8 cellular contexts compared by ENCODE assay signal in genomic region chr11:68270334-68271022, GRCh38. TPM values are rescaled to one million over a fixed set of nuclear protein-coding genes. Genes with fewer than 3 reads are reported as not detected.
DNase-seq lines count a peak whose midpoint lies in the region; FAIRE-seq and TF ChIP-seq lines count a peak whose summit lies in the region.

No MANE protein-coding gene starts in this region.

- no peak for TF ChIP-seq CTCF in HEK293 (tag by site-specific recombination; IDR thresholded peaks at IDR 0.05)

- H3K4me3 ChIP-seq in HEK293 (ENCODE audit: low read depth, low read length) (peak overlapping the region; percentile 79; the same call in 1 of the 2 replicates), iPS-15b (ENCODE audit: low read depth, low read length) (peak overlapping the region; percentile 80), skin epidermis (peak overlapping the region; percentile 66 to 88 (median 82))

- DNase-seq in activated CD4-positive, alpha-beta memory T cell treated with anti-CD3 and anti-CD28 coated beads, Interleukin-2, amount 10 ng/mL, durations not matched to agents 7 days and 5 days, result no peak
- DNase-seq in HCEC 1CT (no peak), GM12891 (ENCODE audit: insufficient read length, low spot score) (no peak), SHP77 (lab: John Stamatoyannopoulos, UW) (no peak), foreskin melanocyte (no peak)

- peaks cover 50% of the 10 kb centered on the region for H3K4me1 Mint-ChIP-seq in activated CD4-positive, alpha-beta memory T cell treated with anti-CD3 and anti-CD28 coated beads, Interleukin-2, amount 10 ng/mL, durations not matched to agents 7 days and 5 days

- H3K4me1 ChIP-seq in HEK293 (ENCODE audit: control insufficient read depth, insufficient read depth, low read length), result no peaks in the 10 kb centered on the region; the same call in 1 of the 2 replicates
- H3K4me1 ChIP-seq in iPS-15b (ENCODE audit: control insufficient read depth, insufficient read depth, low read length), result peaks cover 5% of the 10 kb centered on the region

- TF ChIP-seq POLR2A in GM12891 (IDR thresholded peaks at IDR 0.05; ENCODE audit: low read depth, low read length), result no peak

- POLR2A ChIA-PET in HEK293 (lab: Yijun Ruan, JAX), result no interaction called here
- POLR2A ChIA-PET in activated CD4-positive, alpha-beta memory T cell treated with anti-CD3 and anti-CD28 coated beads, Interleukin-2, amount 10 ng/mL, durations not matched to agents 7 days and 5 days (lab: Charles Lee), result interaction anchor here (0.9 to 3.2 kb wide), 7 partner anchors 11 to 112 kb away, joined by 3 to 42 read pairs (median 8); no protein-coding TSS in a partner anchor

- H3K9me3 ChIP-seq in HEK293 (ENCODE audit: control insufficient read depth, insufficient read depth, low read depth, low read length) (no peaks in the 10 kb centered on the region), iPS-15b (ENCODE audit: control insufficient read depth, insufficient read depth, low read length) (no peaks in the 10 kb centered on the region)

- H3K36me3 Mint-ChIP-seq in activated CD4-positive, alpha-beta memory T cell treated with anti-CD3 and anti-CD28 coated beads, Interleukin-2, amount 10 ng/mL, durations not matched to agents 7 days and 5 days (ENCODE audit: low read depth), result peaks cover 28% of the 10 kb centered on the region

- H3K27ac Mint-ChIP-seq in activated CD4-positive, alpha-beta memory T cell treated with anti-CD3 and anti-CD28 coated beads, Interleukin-2, amount 10 ng/mL, durations not matched to agents 7 days and 5 days, result peak overlapping the region; percentile 99

- peaks cover 0 to 38% of the 10 kb centered on the region in 2 experiments; a peak in 1 of 3 replicates for H3K36me3 ChIP-seq in HEK293 (ENCODE audit: control insufficient read depth in 2 of 2, insufficient read depth in 1 of 2, low read length in 2 of 2)
- peaks cover 25% of the 10 kb centered on the region for H3K36me3 ChIP-seq in iPS-15b (ENCODE audit: control insufficient read depth, insufficient read depth, low read length)

- no peaks in the 10 kb centered on the region for H3K27me3 Mint-ChIP-seq in activated CD4-positive, alpha-beta memory T cell treated with anti-CD3 and anti-CD28 coated beads, Interleukin-2, amount 10 ng/mL, durations not matched to agents 7 days and 5 days

- CTCF ChIA-PET in HEK293 (lab: Yijun Ruan, JAX), result interaction anchor here (0.6 to 3.7 kb wide), 9 partner anchors 13 to 724 kb away, joined by 3 to 31 read pairs (median 3); no protein-coding TSS in a partner anchor
- CTCF ChIA-PET in activated CD4-positive, alpha-beta memory T cell treated with anti-CD3 and anti-CD28 coated beads, Interleukin-2, amount 10 ng/mL, durations not matched to agents 7 days and 5 days (lab: Charles Lee), result interaction anchor here (0.8 to 4.7 kb wide), 11 partner anchors 9 to 180 kb away, joined by 3 to 72 read pairs (median 5); no protein-coding TSS in a partner anchor

- no peaks in the 10 kb centered on the region for H3K9me3 Mint-ChIP-seq in activated CD4-positive, alpha-beta memory T cell treated with anti-CD3 and anti-CD28 coated beads, Interleukin-2, amount 10 ng/mL, durations not matched to agents 7 days and 5 days

- H3K27ac ChIP-seq in HEK293 (ENCODE audit: extremely low read depth, low read depth, low read length) (no peak overlapping the region), skin epidermis (peak overlapping the region in 13 of 21 experiments; percentile 88 to 99 (median 96))

- no peak for FAIRE-seq in GM12891 (lab: Jason Lieb, UNC)

- H3K9ac ChIP-seq in iPS-15b (ENCODE audit: low read depth, low read length), result peak overlapping the region; percentile 30

- peak overlapping the region; percentile 98 for H3K4me3 Mint-ChIP-seq in activated CD4-positive, alpha-beta memory T cell treated with anti-CD3 and anti-CD28 coated beads, Interleukin-2, amount 10 ng/mL, durations not matched to agents 7 days and 5 days

- no peaks in the 10 kb centered on the region for H3K27me3 ChIP-seq in iPS-15b (ENCODE audit: control insufficient read depth, insufficient read depth, low read length)

TF ChIP-seq in HEK293, 187 proteins besides CTCF, POLR2A, EP300 and RAD21:
- TF ChIP-seq ZNF514 (tag by site-specific recombination; IDR thresholded peaks at IDR 0.05) (no peak), ZNF121 (tag by site-specific recombination; IDR thresholded peaks at IDR 0.05) (peak; percentile 68; the same call in 1 of the 2 replicates)

TF ChIP-seq in GM12891, 5 proteins besides CTCF, POLR2A, EP300 and RAD21:
- TF ChIP-seq TAF1 (IDR thresholded peaks at IDR 0.05; ENCODE audit: low read depth, low read length) (no peak), SPI1 (IDR thresholded peaks at IDR 0.05; ENCODE audit: low read depth, low read length) (no peak), POU2F2 (IDR thresholded peaks at IDR 0.05; ENCODE audit: low read depth, low read length) (no peak), PAX5 (IDR thresholded peaks at IDR 0.05; ENCODE audit: insufficient read depth, low read length, severe bottlenecking) (no peak), POLR2AphosphoS5 (IDR thresholded peaks at IDR 0.05; ENCODE audit: low read depth, low read length) (no peak)

RNA-seq across cellular contexts. Expression of gene C11orf24, which starts 1.3 kb away (rescaled TPM):
- total RNA-seq in activated CD4-positive, alpha-beta memory T cell treated with anti-CD3 and anti-CD28 coated beads, Interleukin-2, amount 10 ng/mL, durations not matched to agents 7 days and 5 days, result 10 to 100 TPM; 24.0 to 27.4 TPM
- 33.0 TPM for polyA plus RNA-seq in GM12891 (2012; ENCODE audit: low read depth, missing spikeins)

RNA-seq across cellular contexts. Expression of gene LRP5, which starts 41.9 kb away (rescaled TPM):
- total RNA-seq in activated CD4-positive, alpha-beta memory T cell treated with anti-CD3 and anti-CD28 coated beads, Interleukin-2, amount 10 ng/mL, durations not matched to agents 7 days and 5 days, result 10 to 100 TPM; 12.3 to 13.5 TPM
- polyA plus RNA-seq in GM12891 (2012; ENCODE audit: low read depth, missing spikeins), result 5.2 TPM

RNA-seq across cellular contexts. Expression of gene KMT5B, which starts 57.4 kb away (rescaled TPM):
- 10 to 100 TPM; 25.7 to 28.0 TPM for total RNA-seq in activated CD4-positive, alpha-beta memory T cell treated with anti-CD3 and anti-CD28 coated beads, Interleukin-2, amount 10 ng/mL, durations not matched to agents 7 days and 5 days
- 14.8 TPM for polyA plus RNA-seq in GM12891 (2012; ENCODE audit: low read depth, missing spikeins)
